ENCODE assay signal across 9 cellular contexts in the genomic region with DNA sequence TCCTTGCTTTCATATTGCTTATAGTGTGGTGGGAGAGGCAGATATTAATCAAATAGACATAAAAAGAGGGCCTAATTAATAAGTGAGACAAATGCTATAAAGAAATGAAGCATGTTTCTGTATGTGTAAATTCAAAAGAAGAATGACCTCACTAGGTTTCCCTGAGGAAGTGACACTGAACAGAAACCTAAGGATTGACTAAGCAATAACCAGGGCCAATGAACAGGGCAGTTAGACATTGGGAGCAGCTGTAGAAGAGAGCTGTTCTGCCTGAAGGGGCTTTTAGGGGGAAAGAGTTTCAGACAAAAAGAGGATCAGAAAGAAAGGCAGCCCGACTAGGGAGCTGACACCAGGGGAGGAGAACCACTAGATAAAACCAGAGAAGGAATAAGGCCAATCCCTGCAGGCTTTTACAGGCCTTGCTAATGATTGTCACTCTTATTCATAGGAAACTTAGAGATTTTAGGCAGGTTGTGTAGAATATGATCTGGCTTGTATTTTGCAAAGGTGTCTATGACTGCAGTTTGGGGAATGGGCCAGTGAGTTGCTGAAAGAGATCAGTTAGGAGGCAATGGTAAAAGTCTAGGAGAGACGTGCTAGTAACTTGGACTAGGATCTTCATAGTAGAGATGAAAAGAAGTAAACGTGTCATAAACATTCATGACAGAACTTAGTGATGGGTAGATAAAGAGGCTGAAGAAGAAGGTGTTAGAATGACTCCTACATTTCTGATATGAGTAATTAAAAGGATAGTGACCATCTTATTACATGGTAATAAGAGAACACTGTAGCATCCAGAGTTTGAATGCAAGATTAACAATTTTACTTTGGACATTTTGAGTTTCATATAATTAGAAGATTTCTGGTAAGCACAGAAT. TPM values are rescaled to one million over a fixed set of nuclear protein-coding genes. Genes with fewer than 3 reads are reported as not detected.
A peak's percentile ranks its signal among the peaks of the same experiment; 100 is the strongest.
DNase-seq lines count a peak whose midpoint lies in the region; ATAC-seq and TF ChIP-seq lines count a peak whose summit lies in the region.
"Had no signal": no experiment of that assay in that cellular context is flagged by ENCODE, and none has a peak within 500 bp of the region (broad histone marks: within the 10 kb centered on the region; RNA-seq: fewer than 3 reads in every experiment).

No MANE protein-coding gene starts in this region.

- H3K27me3 Mint-ChIP-seq in activated T-cell treated with anti-CD3 and anti-CD28 coated beads, Interleukin-2, amount 50 U/mL, for 4 hours (ENCODE audit: low read depth), result peaks cover under 1% of the 10 kb centered on the region
- no peaks in the 10 kb centered on the region for H3K27me3 Mint-ChIP-seq in stimulated activated memory B cell treated with anti-CD40 and anti-IgM and Interleukin-4, amounts not matched to agents 10 μg/mL and 1 μg/mL and 100 μg/mL, for 72 hours
- H3K27me3 Mint-ChIP-seq: naive B cell had no signal

- TF ChIP-seq EP300 in tibial nerve (IDR thresholded peaks at IDR 0.05), result no peak

- no peak overlapping the region for H3K4me3 ChIP-seq in tibial nerve

- H3K9me3 Mint-ChIP-seq in activated T-cell treated with anti-CD3 and anti-CD28 coated beads, Interleukin-2, amount 50 U/mL, for 4 hours, result no peaks in the 10 kb centered on the region
- no peaks in the 10 kb centered on the region for H3K9me3 Mint-ChIP-seq in stimulated activated memory B cell treated with anti-CD40 and anti-IgM and Interleukin-4, amounts not matched to agents 10 μg/mL and 1 μg/mL and 100 μg/mL, for 72 hours

- peaks cover 7% of the 10 kb centered on the region for H3K4me1 Mint-ChIP-seq in activated T-cell treated with anti-CD3 and anti-CD28 coated beads, Interleukin-2, amount 50 U/mL, for 4 hours (ENCODE audit: low read depth)
- peaks cover 12% of the 10 kb centered on the region for H3K4me1 Mint-ChIP-seq in stimulated activated memory B cell treated with anti-CD40 and anti-IgM and Interleukin-4, amounts not matched to agents 10 μg/mL and 1 μg/mL and 100 μg/mL, for 72 hours
- H3K4me1 Mint-ChIP-seq: naive B cell had no signal

- H3K27ac ChIP-seq in tibial nerve, result no peak overlapping the region

- no peak overlapping the region for H3K4me3 Mint-ChIP-seq in activated T-cell treated with anti-CD3 and anti-CD28 coated beads, Interleukin-2, amount 50 U/mL, for 4 hours
- H3K4me3 Mint-ChIP-seq in stimulated activated memory B cell treated with anti-CD40 and anti-IgM and Interleukin-4, amounts not matched to agents 10 μg/mL and 1 μg/mL and 100 μg/mL, for 72 hours, result no peak overlapping the region
- H3K4me3 Mint-ChIP-seq: naive B cell had no signal

- TF ChIP-seq POLR2A in tibial nerve (IDR thresholded peaks at IDR 0.05), result no peak

- ATAC-seq in activated T-cell treated with anti-CD3 and anti-CD28 coated beads, Interleukin-2, amount 50 U/mL, for 4 hours, result peak; percentile 53 to 82
- peak; percentile 97 for ATAC-seq in HG02571 (IDR thresholded peaks at IDR 0.05; ENCODE audit: unreplicated experiment)
- ATAC-seq in HG03571 (IDR thresholded peaks at IDR 0.05; ENCODE audit: unreplicated experiment), result peak; percentile 99
- ATAC-seq in stimulated activated memory B cell treated with anti-CD40 and anti-IgM and Interleukin-4, amounts not matched to agents 10 μg/mL and 1 μg/mL and 100 μg/mL, for 72 hours, result peak; percentile 97

- TF ChIP-seq CTCF in tibial nerve (IDR thresholded peaks at IDR 0.05), result no peak

- no peaks in the 10 kb centered on the region for H3K27me3 ChIP-seq in tibial nerve

- H3K4me1 ChIP-seq in tibial nerve, result peaks cover 0 to 3% (median 0%) of the 10 kb centered on the region in 4 donors

- H3K36me3 ChIP-seq in tibial nerve, result no peaks in the 10 kb centered on the region

- no peaks in the 10 kb centered on the region for H3K9me3 ChIP-seq in tibial nerve

- WGBS in tibial nerve, 2 donors, result 78 to 79% methylated on average over 3 of the region's 3 CpGs

- H3K27ac Mint-ChIP-seq in stimulated activated memory B cell treated with anti-CD40 and anti-IgM and Interleukin-4, amounts not matched to agents 10 μg/mL and 1 μg/mL and 100 μg/mL, for 72 hours, result peak overlapping the region; percentile 22

- DNase-seq in activated T-cell treated with anti-CD3 and anti-CD28 coated beads, Interleukin-2, amount 50 U/mL, for 4 hours, result no peak
- DNase-seq in activated T-cell treated with anti-CD3 and anti-CD28 coated beads, Interleukin-2, amount 50 U/mL, for 1 hour, result no peak
- no peak for DNase-seq in OCI-M2 (lab: John Stamatoyannopoulos, UW; ENCODE audit: unreplicated experiment)
- DNase-seq in tibial nerve (ENCODE audit: low spot score in 2 of 2), result no peak
- no peak for DNase-seq in NCI-H187 treated with DMSO at 0.1 percent for 48 hours (lab: John Stamatoyannopoulos, UW)
- DNase-seq: naive B cell had no signal

- H3K36me3 Mint-ChIP-seq in activated T-cell treated with anti-CD3 and anti-CD28 coated beads, Interleukin-2, amount 50 U/mL, for 4 hours (ENCODE audit: insufficient read depth), result no peaks in the 10 kb centered on the region
- no peaks in the 10 kb centered on the region for H3K36me3 Mint-ChIP-seq in stimulated activated memory B cell treated with anti-CD40 and anti-IgM and Interleukin-4, amounts not matched to agents 10 μg/mL and 1 μg/mL and 100 μg/mL, for 72 hours

RNA-seq across cellular contexts. Expression of gene NABP1, which starts 26.8 kb away (rescaled TPM):
- 10 to 100 TPM; 47.8 to 55.3 (median 52.2) TPM for total RNA-seq in activated T-cell treated with anti-CD3 and anti-CD28 coated beads, Interleukin-2, amount 50 U/mL, for 4 hours
- 10 to 100 TPM; 11.4 to 26.6 (median 22.2) TPM for total RNA-seq in tibial nerve
